ENCODE assay signal across 25 cellular contexts in the genomic region with DNA sequence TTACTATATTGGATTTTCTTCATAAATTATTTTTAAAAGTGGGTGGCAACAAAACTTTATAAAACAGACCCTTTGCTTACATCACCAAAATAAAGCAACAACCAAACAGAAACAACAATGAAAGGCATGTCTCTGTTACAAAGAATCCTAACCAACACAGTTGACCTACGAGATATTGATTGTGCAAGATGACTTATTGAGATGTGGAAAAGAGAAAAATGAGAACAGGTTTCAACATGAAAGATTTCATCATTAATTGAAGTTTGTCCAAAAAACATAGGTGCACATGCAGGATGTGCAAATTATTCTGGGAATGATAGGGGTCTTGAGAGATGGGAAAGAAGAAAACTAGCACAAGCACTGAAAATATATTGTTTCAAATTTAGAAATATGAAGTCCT. TPM values are rescaled to one million over a fixed set of nuclear protein-coding genes. Genes with fewer than 3 reads are reported as not detected.
"Had no signal": no experiment of that assay in that cellular context is flagged by ENCODE, and none has a peak within 500 bp of the region (broad histone marks: within the 10 kb centered on the region; RNA-seq: fewer than 3 reads in every experiment).

No MANE protein-coding gene starts in this region.

- H3K9me3 ChIP-seq: sigmoid colon, stomach, thoracic aorta, transverse colon had no signal

- H3K27ac ChIP-seq: coronary artery, sigmoid colon, skin epidermis, stomach, thoracic aorta, transverse colon had no signal

- H3K27me3 ChIP-seq: sigmoid colon, stomach, transverse colon had no signal

- H3K36me3 ChIP-seq: sigmoid colon, stomach, thoracic aorta, transverse colon had no signal

- FAIRE-seq: endothelial cell of umbilical vein had no signal

- H3K4me3 ChIP-seq: coronary artery, sigmoid colon, skin epidermis, stomach, thoracic aorta, transverse colon had no signal

- DNase-seq: effector CD4-positive, alpha-beta T cell; endodermal cell; foreskin melanocyte; head of caudate nucleus; hippocampal formation; left colon; natural killer cell; posterior cingulate gyrus; sigmoid colon; stimulated activated CD4-positive, alpha-beta T cell treated with anti-CD3 and anti-CD28 coated beads, Interleukin-2, amount 100 ng/mL, for 24 hours; stimulated activated naive CD4-positive, alpha-beta T cell; stomach; substantia nigra; transverse colon had no signal

- H3K4me1 ChIP-seq: sigmoid colon, stomach, transverse colon had no signal

- ATAC-seq: left colon, natural killer cell had no signal

RNA-seq across cellular contexts. Expression of a gene that starts 9.0 kb away (rescaled TPM):
- total RNA-seq: dermis microvascular lymphatic vessel endothelial cell, endodermal cell, endothelial cell of umbilical vein, left colon, lower leg skin, myocyte, natural killer cell, neural crest cell, pulmonary artery endothelial cell, sigmoid colon, thoracic aorta, transverse colon, ureter had no signal
- polyA plus RNA-seq: endothelial cell of umbilical vein, esophagus, stomach had no signal
